ENCODE assay signal across 17 cellular contexts in genomic region chr15:36432162-36432561, GRCh38.
DNase-seq lines count a peak whose midpoint lies in the region; ATAC-seq and TF ChIP-seq lines count a peak whose summit lies in the region.
"Had no signal": no experiment of that assay in that cellular context is flagged by ENCODE, and none has a peak within 500 bp of the region (broad histone marks: within the 10 kb centered on the region; RNA-seq: fewer than 3 reads in every experiment).

No MANE protein-coding gene starts in this region.

- no peaks in the 10 kb centered on the region for H3F3A ChIP-seq in GM23338 (replicated peaks; ENCODE audit: low read depth)

- H3K79me2 ChIP-seq in GM23338 (replicated peaks; ENCODE audit: insufficient read depth) (no peaks in the 10 kb centered on the region), OCI-LY7 (ENCODE audit: insufficient read depth, low read depth, low read length) (no peaks in the 10 kb centered on the region)

- H3K9me3 Mint-ChIP-seq in GM23338, result no peaks in the 10 kb centered on the region

- H3K4me1 ChIP-seq in GM23338 (ENCODE audit: insufficient read depth) (no peaks in the 10 kb centered on the region), OCI-LY7 (ENCODE audit: insufficient read depth, low read length, poor library complexity, severe bottlenecking) (no peaks in the 10 kb centered on the region)

- H3K27me3 Mint-ChIP-seq in GM23338 (ENCODE audit: insufficient read depth, low read depth, poor library complexity), result no peaks in the 10 kb centered on the region

- peak overlapping the region; percentile 62 for H3K27ac ChIP-seq in AG04450 (ENCODE audit: low read depth, low read length)
- H3K27ac ChIP-seq in GM23338 (ENCODE audit: low read depth), result no peak overlapping the region
- no peak overlapping the region for H3K27ac ChIP-seq in OCI-LY7 (ENCODE audit: low read depth, low read length, poor library complexity, severe bottlenecking)
- H3K27ac ChIP-seq in brain microvascular endothelial cell, result no peak overlapping the region
- H3K27ac ChIP-seq: cardiac muscle cell, KMS-11, neutrophil, RWPE1 had no signal

- no peak overlapping the region for H3K4me2 ChIP-seq in GM23338
- H3K4me2 ChIP-seq in OCI-LY7 (ENCODE audit: low read length), result no peak overlapping the region
- H3K4me2 ChIP-seq: KMS-11 had no signal

- H3K4me3 ChIP-seq in AG04450 (ENCODE audit: low read depth, low read length) (no peak overlapping the region), GM23338 (no peak overlapping the region), OCI-LY7 (ENCODE audit: low read depth, low read length, poor library complexity, severe bottlenecking) (no peak overlapping the region), brain microvascular endothelial cell (ENCODE audit: low read depth, low read length) (no peak overlapping the region)
- H3K4me3 ChIP-seq: cardiac muscle cell had no signal

- TF ChIP-seq CTCF in AG04450 (IDR thresholded peaks at IDR 0.05; ENCODE audit: low read depth, low read length), result no peak
- no peak for TF ChIP-seq CTCF in GM23338 (conservative IDR thresholded peaks at IDR 0.05; ENCODE audit: low read depth in 2 of 2)
- TF ChIP-seq CTCF in OCI-LY7 (conservative IDR thresholded peaks at IDR 0.05; ENCODE audit: low read length), result no peak
- no peak for TF ChIP-seq CTCF in brain microvascular endothelial cell (IDR thresholded peaks at IDR 0.05; ENCODE audit: low read depth, low read length, missing control alignments)

- no peak overlapping the region for H3K4me3 Mint-ChIP-seq in GM23338

- no peaks in the 10 kb centered on the region for H4K20me1 ChIP-seq in GM23338 (replicated peaks; ENCODE audit: insufficient read depth)
- H4K20me1 ChIP-seq in OCI-LY7 (ENCODE audit: insufficient read depth, low read length), result no peaks in the 10 kb centered on the region

- H3K9me3 ChIP-seq in AG04450 (ENCODE audit: control insufficient read depth, insufficient read depth, low read length) (no peaks in the 10 kb centered on the region), OCI-LY7 (ENCODE audit: low read length) (no peaks in the 10 kb centered on the region)
- H3K9me3 ChIP-seq: neutrophil had no signal

- H2AFZ ChIP-seq in GM23338 (peak overlapping the region; percentile 15; the same call in 1 of the 2 replicates), OCI-LY7 (ENCODE audit: low read length) (no peak overlapping the region)

- ATAC-seq in GM23338 (no peak), GM21526 (IDR thresholded peaks at IDR 0.05; ENCODE audit: low FRiP score, unreplicated experiment) (no peak)
- ATAC-seq: right cardiac atrium had no signal

- H3K4me1 Mint-ChIP-seq in GM23338, result peaks cover 8% of the 10 kb centered on the region; the same call in 2 of the 3 replicates

- intact Hi-C loops in OCI-LY7 (cut with micrococcal nuclease; ENCODE audit: unreplicated experiment), result no loop called here

- in situ Hi-C loops in brain microvascular endothelial cell (cut with HindIII; ENCODE audit: low pct_ligation_motif_present, low sequenced_read_pairs), result no loop called here

- H3K36me3 ChIP-seq in GM23338 (ENCODE audit: insufficient read depth), result no peaks in the 10 kb centered on the region
- H3K36me3 ChIP-seq in OCI-LY7 (ENCODE audit: insufficient read depth, low read length), result no peaks in the 10 kb centered on the region
- H3K36me3 ChIP-seq in brain microvascular endothelial cell (replicated peaks), result no peaks in the 10 kb centered on the region
- H3K36me3 ChIP-seq: cardiac muscle cell, neutrophil had no signal

- H3K27me3 ChIP-seq in AG04450 (ENCODE audit: control insufficient read depth, insufficient read depth, low read length), result no peaks in the 10 kb centered on the region
- H3K27me3 ChIP-seq in GM23338 (ENCODE audit: insufficient read depth), result no peaks in the 10 kb centered on the region
- H3K27me3 ChIP-seq in brain microvascular endothelial cell (replicated peaks), result no peaks in the 10 kb centered on the region
- H3K27me3 ChIP-seq: cardiac muscle cell, neutrophil had no signal

- BruUV-seq in OCI-LY7 (replicated peaks; lab: Mats Ljungman, UMichigan), result no TSS peak

- H3K9me2 ChIP-seq in GM23338 (ENCODE audit: insufficient read depth) (no peaks in the 10 kb centered on the region), OCI-LY7 (ENCODE audit: insufficient read depth, low read length) (no peaks in the 10 kb centered on the region)

- CTCF ChIA-PET in AG04450 (lab: Charles Lee) (no interaction called here), OCI-LY7 (lab: Charles Lee; ENCODE audit: unreplicated experiment) (no interaction called here)

- H3K36me3 Mint-ChIP-seq in GM23338 (ENCODE audit: low read depth), result no peaks in the 10 kb centered on the region

- POLR2A ChIA-PET in AG04450 (lab: Yijun Ruan, JAX), result interaction anchor here (0.6 kb wide), 1 partner anchor 966 kb away, joined by 3 read pairs; no protein-coding TSS in a partner anchor
- POLR2A ChIA-PET in OCI-LY7 (lab: Charles Lee), result no interaction called here

- no peak overlapping the region for H3K27ac Mint-ChIP-seq in GM23338

- peak; percentile 26 for DNase-seq in AG04450 (ENCODE audit: low read depth, low spot score)
- DNase-seq in GM23338 (ENCODE audit: low spot score), result no peak
- DNase-seq in RPMI7951 (ENCODE audit: low read depth), result peak; percentile 88
- DNase-seq in iris pigment epithelial cell (ENCODE audit: low read depth), result peak; percentile 19
- DNase-seq in effector CD4-positive, alpha-beta T cell, result no peak
- DNase-seq in OCI-LY7 (ENCODE audit: low spot score), result no peak
- no peak for DNase-seq in brain microvascular endothelial cell
- DNase-seq: activated CD4-positive, alpha-beta T cell treated with anti-CD3 and anti-CD28 coated beads, Interleukin-2, amount 50 U/mL, for 1 hour; activated naive CD4-positive, alpha-beta T cell treated with anti-CD3 and anti-CD28 coated beads, Interleukin-2, amount 50 U/mL, for 16 hours; NCI-H1105 treated with DMSO at 0.1 percent for 48 hours; right cardiac atrium; stimulated activated CD4-positive, alpha-beta T cell treated with anti-CD3 and anti-CD28 coated beads, Interleukin-1b, Interleukin-23, amount 100 ng/mL, for 48 hours had no signal

TF ChIP-seq in GM23338, 12 proteins besides CTCF, POLR2A, EP300 and RAD21 (continues in another document):
- TF ChIP-seq STAT1 (IDR thresholded peaks at IDR 0.05; ENCODE audit: unreplicated experiment) (no peak), POLR2AphosphoS5 (IDR thresholded peaks at IDR 0.05; ENCODE audit: low read depth) (no peak), NANOG (IDR thresholded peaks at IDR 0.05; ENCODE audit: borderline replicate concordance) (no peak), ZNF114 (CRISPR knock-in tag; IDR thresholded peaks at IDR 0.05) (no peak), EZH2 (IDR thresholded peaks at IDR 0.05; ENCODE audit: low read depth, unreplicated experiment) (no peak), EZH2phosphoT487 (IDR thresholded peaks at IDR 0.05; ENCODE audit: unreplicated experiment) (no peak), JUNB (IDR thresholded peaks at IDR 0.05; ENCODE audit: unreplicated experiment) (no peak), REST (IDR thresholded peaks at IDR 0.05; ENCODE audit: unreplicated experiment) (no peak), ZNF331 (CRISPR knock-in tag; IDR thresholded peaks at IDR 0.05; ENCODE audit: low read depth) (no peak), CREB1 (CRISPR knock-in tag; IDR thresholded peaks at IDR 0.05; ENCODE audit: low read depth) (no peak)
- TF ChIP-seq, protein P1, sequence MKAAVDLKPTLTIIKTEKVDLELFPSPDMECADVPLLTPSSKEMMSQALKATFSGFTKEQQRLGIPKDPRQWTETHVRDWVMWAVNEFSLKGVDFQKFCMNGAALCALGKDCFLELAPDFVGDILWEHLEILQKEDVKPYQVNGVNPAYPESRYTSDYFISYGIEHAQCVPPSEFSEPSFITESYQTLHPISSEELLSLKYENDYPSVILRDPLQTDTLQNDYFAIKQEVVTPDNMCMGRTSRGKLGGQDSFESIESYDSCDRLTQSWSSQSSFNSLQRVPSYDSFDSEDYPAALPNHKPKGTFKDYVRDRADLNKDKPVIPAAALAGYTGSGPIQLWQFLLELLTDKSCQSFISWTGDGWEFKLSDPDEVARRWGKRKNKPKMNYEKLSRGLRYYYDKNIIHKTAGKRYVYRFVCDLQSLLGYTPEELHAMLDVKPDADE (IDR thresholded peaks at IDR 0.05), result no peak

Comparison
In these comparisons a context has a peak if more than half of its experiments do, and no peak if none do; other contexts are left out.
1. DNase-seq: peak in AG04450 (single experiment), RPMI7951 (single experiment) and iris pigment epithelial cell (single experiment); none in GM23338 (single experiment), effector CD4-positive, alpha-beta T cell (single experiment), OCI-LY7 (single experiment) and brain microvascular endothelial cell (single experiment).